26 cellular contexts compared by ENCODE assay signal in the genomic region with DNA sequence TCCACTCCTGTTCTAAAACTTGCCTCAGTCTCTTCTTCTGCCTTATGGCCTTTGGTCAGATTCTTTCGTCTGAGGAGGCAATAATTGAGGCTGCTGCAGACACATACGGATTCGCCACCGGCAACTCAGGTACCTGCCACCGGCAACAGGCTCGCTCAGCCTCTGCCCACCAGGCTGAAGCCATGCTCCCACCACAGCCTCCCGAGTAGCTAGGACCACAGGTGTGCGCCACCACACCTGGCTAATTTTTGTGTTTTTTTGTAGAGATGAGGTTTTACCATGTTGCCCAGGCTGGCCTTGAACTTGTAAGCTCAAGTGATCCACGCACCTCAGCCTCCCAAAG.
"Had no signal": no experiment of that assay in that cellular context is flagged by ENCODE, and none has a peak within 500 bp of the region (broad histone marks: within the 10 kb centered on the region; RNA-seq: fewer than 3 reads in every experiment).

No MANE protein-coding gene starts in this region.

- H3K4me3 ChIP-seq: coronary artery, esophagus muscularis mucosa, gastroesophageal sphincter, heart left ventricle, hepatocyte, left ventricle myocardium inferior, lower lobe of right lung, pancreas, right lobe of liver, suprapubic skin, transverse colon, upper lobe of right lung, vagina had no signal

- H3K27ac Mint-ChIP-seq: progenitor cell of endocrine pancreas had no signal

- DNase-seq: dermis blood vessel endothelial cell; effector memory CD4-positive, alpha-beta T cell; foreskin keratinocyte; heart left ventricle; left cardiac atrium; left ventricle myocardium inferior; lower lobe of right lung; naive B cell; right lobe of liver; stimulated activated CD4-positive, alpha-beta T cell treated with anti-CD3 and anti-CD28 coated beads, Interleukin-2, amount 100 ng/mL, for 24 hours; stimulated activated CD4-positive, alpha-beta T cell treated with anti-CD3 and anti-CD28 coated beads, Interleukin-4, amount 100 ng/mL, for 24 hours; stimulated activated naive CD4-positive, alpha-beta T cell; stimulated activated naive CD8-positive, alpha-beta T cell treated with anti-CD3 and anti-CD28 coated beads, Interleukin-15, amount 100 ng/mL, for 72 hours; transverse colon had no signal

- H3K4me1 Mint-ChIP-seq: neural crest cell had no signal

- H3K27me3 ChIP-seq: esophagus muscularis mucosa, foreskin keratinocyte, gastroesophageal sphincter, heart left ventricle, hepatocyte, neutrophil, pancreas, right lobe of liver, suprapubic skin, transverse colon, upper lobe of right lung, vagina had no signal

- H3K9me3 Mint-ChIP-seq: natural killer cell treated with Interleukin-12 subunit alpha and Interleukin-12 subunit beta and Interleukin-15 and Interleukin-18, amount 100 ng/mL, for 72 hours; stimulated activated naive CD8-positive, alpha-beta T cell treated with anti-CD3 and anti-CD28 coated beads, Interleukin-15, amount 100 ng/mL, for 72 hours had no signal

- H3K4me1 ChIP-seq: esophagus muscularis mucosa, foreskin keratinocyte, gastroesophageal sphincter, left ventricle myocardium inferior, lower lobe of right lung, pancreas, right lobe of liver, suprapubic skin, transverse colon, upper lobe of right lung, vagina had no signal

- H3K27ac ChIP-seq: coronary artery, esophagus muscularis mucosa, foreskin keratinocyte, gastroesophageal sphincter, heart left ventricle, hepatocyte, left ventricle myocardium inferior, lower lobe of right lung, neutrophil, pancreas, right lobe of liver, suprapubic skin, transverse colon, upper lobe of right lung, vagina had no signal

- ATAC-seq: foreskin keratinocyte; gastroesophageal sphincter; heart left ventricle; left cardiac atrium; lower lobe of right lung; natural killer cell treated with Interleukin-12 subunit alpha and Interleukin-12 subunit beta and Interleukin-15 and Interleukin-18, amount 100 ng/mL, for 72 hours; pancreas; right lobe of liver; stimulated activated naive CD8-positive, alpha-beta T cell treated with anti-CD3 and anti-CD28 coated beads, Interleukin-15, amount 100 ng/mL, for 72 hours; upper lobe of right lung had no signal

- H3K4me3 Mint-ChIP-seq: naive B cell; natural killer cell treated with Interleukin-12 subunit alpha and Interleukin-12 subunit beta and Interleukin-15 and Interleukin-18, amount 100 ng/mL, for 72 hours; neural crest cell; stimulated activated naive CD8-positive, alpha-beta T cell treated with anti-CD3 and anti-CD28 coated beads, Interleukin-15, amount 100 ng/mL, for 72 hours had no signal

- H3K9me3 ChIP-seq: esophagus muscularis mucosa, gastroesophageal sphincter, heart left ventricle, left ventricle myocardium inferior, lower lobe of right lung, neutrophil, pancreas, right lobe of liver, suprapubic skin, transverse colon, upper lobe of right lung, vagina had no signal
